ENCODE assay signal across 9 cellular contexts in the genomic region with DNA sequence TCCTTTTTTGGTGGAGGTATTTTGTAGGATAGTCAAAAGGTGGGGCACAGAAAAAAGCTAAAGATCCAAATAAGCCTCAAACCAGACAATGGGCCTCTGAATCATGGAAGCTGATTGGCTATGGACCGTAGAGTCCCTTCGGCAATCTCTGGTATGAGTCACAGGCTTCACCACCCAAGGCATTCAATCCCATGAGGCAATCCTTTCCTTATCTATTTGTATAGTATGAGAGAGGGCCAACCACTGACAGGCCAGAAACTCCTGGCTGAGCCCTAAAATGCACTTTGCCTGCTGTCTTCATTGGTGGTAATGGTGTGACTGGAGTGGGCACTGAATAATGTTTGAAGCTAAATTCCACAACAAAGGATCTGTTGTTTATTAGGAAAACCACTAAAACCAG. TPM values are rescaled to one million over a fixed set of nuclear protein-coding genes. Genes with fewer than 3 reads are reported as not detected.
DNase-seq lines count a peak whose midpoint lies in the region; ATAC-seq and TF ChIP-seq lines count a peak whose summit lies in the region.
"Had no signal": no experiment of that assay in that cellular context is flagged by ENCODE, and none has a peak within 500 bp of the region (broad histone marks: within the 10 kb centered on the region; RNA-seq: fewer than 3 reads in every experiment).

No MANE protein-coding gene starts in this region.

- H3K4me1 ChIP-seq in adrenal gland (replicated peaks in 1 of 2) (no peaks in the 10 kb centered on the region), lung (ENCODE audit: control insufficient read depth in 2 of 2, insufficient read depth in 2 of 2, low read length in 2 of 2) (no peaks in the 10 kb centered on the region)

- H3K4me3 ChIP-seq in adrenal gland (no peak overlapping the region), lung (no peak overlapping the region)

- DNase-seq in EL, result peak; percentile 58
- peak; percentile 85 for DNase-seq in M059J (ENCODE audit: low read depth)
- DNase-seq in adrenal gland, result peak in 6 of 7 donors; percentile 25 to 52 (median 36)
- DNase-seq in lung (ENCODE audit: low spot score), result no peak
- DNase-seq in NCI-H2081 (lab: John Stamatoyannopoulos, UW), result no peak
- DNase-seq in mucosa of gallbladder (ENCODE audit: low spot score), result no peak
- DNase-seq in NCI-H146 (lab: John Stamatoyannopoulos, UW), result no peak
- DNase-seq in GM20000 (ENCODE audit: low spot score), result no peak
- DNase-seq: stimulated activated CD4-positive, alpha-beta T cell treated with anti-CD3 and anti-CD28 coated beads, Interleukin-4, amount 100 ng/mL, for 24 hours had no signal

- H3K27me3 ChIP-seq in adrenal gland, result no peaks in the 10 kb centered on the region
- peaks cover 10% of the 10 kb centered on the region for H3K27me3 ChIP-seq in lung (ENCODE audit: control insufficient read depth, insufficient read depth)

- no peak for TF ChIP-seq CTCF in adrenal gland (IDR thresholded peaks at IDR 0.05)
- TF ChIP-seq CTCF in lung (IDR thresholded peaks at IDR 0.05; ENCODE audit: control extremely low read depth, extremely low read depth), result no peak
- no peak for TF ChIP-seq CTCF in GM20000 (IDR thresholded peaks at IDR 0.05; ENCODE audit: extremely low read depth, missing control alignments)

- H3K36me3 ChIP-seq in adrenal gland (replicated peaks in 1 of 2) (no peaks in the 10 kb centered on the region), lung (ENCODE audit: control insufficient read depth in 2 of 2, insufficient read depth in 2 of 2, low read length in 2 of 2) (no peaks in the 10 kb centered on the region)

- peak; percentile 31 for ATAC-seq in lung (ENCODE audit: insufficient read depth, low FRiP score)

- H3K27ac ChIP-seq in adrenal gland, result no peak overlapping the region
- no peak overlapping the region for H3K27ac ChIP-seq in lung (ENCODE audit: low read depth in 1 of 2, low read length in 1 of 2)

- WGBS in adrenal gland, 4 donors, result 27 to 55% (median 47%) methylated on average over 2 of the region's 2 CpGs
- WGBS in lung, 2 donors, result 57 to 97% methylated on average over 2 of the region's 2 CpGs

- H3K9me3 ChIP-seq in adrenal gland (replicated peaks in 1 of 3), result no peaks in the 10 kb centered on the region
- H3K9me3 ChIP-seq in lung (ENCODE audit: control insufficient read depth in 2 of 2, insufficient read depth in 1 of 2, low read length in 1 of 2), result no peaks in the 10 kb centered on the region

- TF ChIP-seq POLR2A in adrenal gland (IDR thresholded peaks at IDR 0.05), result no peak

- intact Hi-C loops in adrenal gland (cut with DNase I), result no loop called here

RNA-seq across cellular contexts. Expression of a gene that starts 38.7 kb away (rescaled TPM):
- total RNA-seq in M059J (2014; rRNA removed; shearing (Covaris generic)), result 30.4 and 45.6 TPM in 2 replicates
- 10 to 100 TPM; 25.7 to 38.9 (median 29.6) TPM for total RNA-seq in adrenal gland
- 10 to 100 TPM in 1 of 3 donors, 1 to 10 TPM in 2; 7.0 to 33.7 (median 8.7) TPM for polyA plus RNA-seq in adrenal gland
- total RNA-seq in lung, result 10 to 100 TPM; 20.0 to 54.2 TPM
- 10 to 100 TPM in 1 of 2 donors, 1 to 10 TPM in 1; 7.6 to 11.6 TPM for polyA plus RNA-seq in lung
- total RNA-seq in mucosa of gallbladder, result 33.2 TPM

Comparison
In these comparisons a context has a peak if more than half of its experiments do, and no peak if none do; other contexts are left out.
1. DNase-seq: peak in EL (single experiment), M059J (single experiment) and adrenal gland (6 of 7); none in lung (single experiment), NCI-H2081 (0 of 2), mucosa of gallbladder (single experiment), NCI-H146 (single experiment) and GM20000 (single experiment).